8 cellular contexts compared by ENCODE assay signal in genomic region chr2:70141754-70142589, GRCh38. TPM values are rescaled to one million over a fixed set of nuclear protein-coding genes. Genes with fewer than 3 reads are reported as not detected.
DNase-seq lines count a peak whose midpoint lies in the region; ATAC-seq and TF ChIP-seq lines count a peak whose summit lies in the region.

No MANE protein-coding gene starts in this region.

- DNase-seq in stimulated activated CD4-positive, alpha-beta T cell treated with anti-CD3 and anti-CD28 coated beads, TNF-alpha, amount 100 ng/mL, for 24 hours (ENCODE audit: low read depth in 3 of 3), result peak in 2 of 3 experiments; percentile 24 to 36
- DNase-seq in stimulated activated CD4-positive, alpha-beta T cell treated with anti-CD3 and anti-CD28 coated beads, Interleukin-15, amount 100 ng/mL, for 24 hours, result no peak
- DNase-seq in NCI-H2227 treated with DMSO at 0.1 percent for 48 hours (lab: John Stamatoyannopoulos, UW), result peak; percentile 57
- peak; percentile 86 for DNase-seq in cardiac septum (ENCODE audit: low spot score)
- no peak for DNase-seq in prostate gland (ENCODE audit: low spot score)
- no peak for DNase-seq in stimulated activated CD8-positive, alpha-beta memory T cell treated with anti-CD3 and anti-CD28 coated beads, Interleukin-4, amount 100 ng/mL, for 48 hours

- peaks cover 3% of the 10 kb centered on the region for H3K36me3 Mint-ChIP-seq in activated naive CD8-positive, alpha-beta T cell

- no peaks in the 10 kb centered on the region for H3K27me3 ChIP-seq in prostate gland (replicated peaks; ENCODE audit: insufficient read depth)

- ATAC-seq in HG02759 (IDR thresholded peaks at IDR 0.05; ENCODE audit: unreplicated experiment), result peak; percentile 26

- peak overlapping the region; percentile 98 to 100 for H3K27ac ChIP-seq in prostate gland

- no peaks in the 10 kb centered on the region for H3K9me3 ChIP-seq in prostate gland

- WGBS in prostate gland, result 3% methylated on average over 25 of the region's 76 CpGs

- H3K4me3 Mint-ChIP-seq in activated naive CD8-positive, alpha-beta T cell, result peak overlapping the region; percentile 93

- H3K36me3 ChIP-seq in prostate gland, result no peaks in the 10 kb centered on the region

- TF ChIP-seq POLR2A in prostate gland (IDR thresholded peaks at IDR 0.05), result peak; percentile 96

- no peaks in the 10 kb centered on the region for H3K27me3 Mint-ChIP-seq in activated naive CD8-positive, alpha-beta T cell

- peak overlapping the region; percentile 57 to 64 for H3K4me3 ChIP-seq in prostate gland

- TF ChIP-seq CTCF in prostate gland (IDR thresholded peaks at IDR 0.05), result no peak

- H3K9me3 Mint-ChIP-seq in activated naive CD8-positive, alpha-beta T cell (ENCODE audit: low read depth), result no peaks in the 10 kb centered on the region

- peaks cover 61% of the 10 kb centered on the region for H3K4me1 Mint-ChIP-seq in activated naive CD8-positive, alpha-beta T cell (ENCODE audit: low read depth)

- H3K27ac Mint-ChIP-seq in activated naive CD8-positive, alpha-beta T cell, result peak overlapping the region; percentile 99

- H3K4me1 ChIP-seq in prostate gland (replicated peaks), result no peaks in the 10 kb centered on the region

- intact Hi-C loops in cardiac septum (cut with DNase I), result loop anchor here (1.0 to 10.0 kb wide), 4 partner anchors 49 to 317 kb away; partner anchors contain the start of genes C2orf42 and GMCL1
- intact Hi-C loops in prostate gland (cut with DNase I), result loop anchor here (1.0 to 10.0 kb wide), 3 partner anchors 55 to 417 kb away; partner anchors contain the start of gene PCBP1

RNA-seq across cellular contexts. Expression of gene C2orf42, which starts 48.8 kb away (rescaled TPM):
- 12.3 TPM for total RNA-seq in cardiac septum
- total RNA-seq in prostate gland, result 10 to 100 TPM; 23.6 to 27.9 TPM

RNA-seq across cellular contexts. Expression of gene PCBP1, which starts 54.7 kb away (rescaled TPM):
- total RNA-seq in cardiac septum, result 223 TPM
- 100 to 1,000 TPM; 166 to 219 TPM for total RNA-seq in prostate gland

Comparison
In these comparisons a context has a peak if more than half of its experiments do, and no peak if none do; other contexts are left out.
1. DNase-seq: peak in stimulated activated CD4-positive, alpha-beta T cell treated with anti-CD3 and anti-CD28 coated beads, TNF-alpha, amount 100 ng/mL, for 24 hours (2 of 3), NCI-H2227 treated with DMSO at 0.1 percent for 48 hours (single experiment) and cardiac septum (single experiment); none in stimulated activated CD4-positive, alpha-beta T cell treated with anti-CD3 and anti-CD28 coated beads, Interleukin-15, amount 100 ng/mL, for 24 hours (single experiment), prostate gland (single experiment) and stimulated activated CD8-positive, alpha-beta memory T cell treated with anti-CD3 and anti-CD28 coated beads, Interleukin-4, amount 100 ng/mL, for 48 hours (single experiment).